Comparison of ENCODE assay signal across 8 cellular contexts in genomic region chr15:75200765-75201608, GRCh38. TPM values are rescaled to one million over a fixed set of nuclear protein-coding genes. Genes with fewer than 3 reads are reported as not detected.
A peak's percentile ranks its signal among the peaks of the same experiment; 100 is the strongest.
DNase-seq lines count a peak whose midpoint lies in the region; ATAC-seq and TF ChIP-seq lines count a peak whose summit lies in the region.

No MANE protein-coding gene starts in this region.

- peak overlapping the region; percentile 76 for H3K9ac ChIP-seq in Karpas-422 (ENCODE audit: low read length)

- POLR2A ChIA-PET in activated CD4-positive, alpha-beta T cell treated with anti-CD3 and anti-CD28 coated beads, Interleukin-2, amount 10 ng/mL, durations not matched to agents 7 days and 5 days (lab: Charles Lee): interaction anchor here (0.6 to 1.2 kb wide), 2 partner anchors 158 to 170 kb away, joined by 3 to 7 read pairs; no protein-coding TSS in a partner anchor
- POLR2A ChIA-PET in naive thymus-derived CD8-positive, alpha-beta T cell (lab: Charles Lee): interaction anchor here (0.5 to 3.9 kb wide), 11 partner anchors 14 to 660 kb away, joined by 3 to 30 read pairs (median 4); partner anchors contain the start of genes ARID3B, MAN2C1, PPCDC and SCAMP5

- no peak for ATAC-seq in naive thymus-derived CD8-positive, alpha-beta T cell
- ATAC-seq in HG02759 (IDR thresholded peaks at IDR 0.05; ENCODE audit: unreplicated experiment) (no peak), HG03571 (IDR thresholded peaks at IDR 0.05; ENCODE audit: unreplicated experiment) (no peak)

- CTCF ChIA-PET in activated CD4-positive, alpha-beta T cell treated with anti-CD3 and anti-CD28 coated beads, Interleukin-2, amount 10 ng/mL, durations not matched to agents 7 days and 5 days (lab: Charles Lee): interaction anchor here (0.6 to 2.5 kb wide), 38 partner anchors 9 to 621 kb away, joined by 3 to 32 read pairs (median 4); partner anchors contain the start of gene PPCDC

- TF ChIP-seq CTCF in endothelial cell (IDR thresholded peaks at IDR 0.05; ENCODE audit: unreplicated experiment): no peak
- TF ChIP-seq CTCF in type B pancreatic cell (conservative IDR thresholded peaks at IDR 0.05): no peak

- no peaks in the 10 kb centered on the region for H3K9me3 ChIP-seq in Karpas-422 (ENCODE audit: low read length)

- H4K20me1 ChIP-seq in Karpas-422 (ENCODE audit: insufficient read depth, low read depth, low read length): peaks cover 32% of the 10 kb centered on the region

- H3K27me3 Mint-ChIP-seq in activated CD4-positive, alpha-beta T cell treated with anti-CD3 and anti-CD28 coated beads, Interleukin-2, amount 10 ng/mL, durations not matched to agents 7 days and 5 days: no peaks in the 10 kb centered on the region
- H3K27me3 Mint-ChIP-seq in endothelial cell (ENCODE audit: unreplicated experiment) (peaks cover 13% of the 10 kb centered on the region), type B pancreatic cell (peaks cover 8% of the 10 kb centered on the region)
- H3K27me3 Mint-ChIP-seq in naive thymus-derived CD8-positive, alpha-beta T cell: no peaks in the 10 kb centered on the region

- H3K36me3 ChIP-seq in Karpas-422 (ENCODE audit: insufficient read depth, low read length): peaks cover 11% of the 10 kb centered on the region; the same call in 1 of the 2 replicates

- no peaks in the 10 kb centered on the region for H3K27me3 ChIP-seq in Karpas-422 (ENCODE audit: low read length)

- peaks cover 67% of the 10 kb centered on the region for H3K4me1 Mint-ChIP-seq in activated CD4-positive, alpha-beta T cell treated with anti-CD3 and anti-CD28 coated beads, Interleukin-2, amount 10 ng/mL, durations not matched to agents 7 days and 5 days
- peaks cover 33% of the 10 kb centered on the region for H3K4me1 Mint-ChIP-seq in endothelial cell (ENCODE audit: unreplicated experiment)
- peaks cover 11 to 58% (median 42%) of the 10 kb centered on the region in 4 donors for H3K4me1 Mint-ChIP-seq in naive thymus-derived CD8-positive, alpha-beta T cell
- H3K4me1 Mint-ChIP-seq in type B pancreatic cell (ENCODE audit: unreplicated experiment): peaks cover 28% of the 10 kb centered on the region

- no peaks in the 10 kb centered on the region for H3K9me2 ChIP-seq in Karpas-422 (replicated peaks; ENCODE audit: insufficient read depth, low read length)

- H2AFZ ChIP-seq in Karpas-422 (ENCODE audit: low read length): peak overlapping the region; percentile 86

- H3K4me3 Mint-ChIP-seq in activated CD4-positive, alpha-beta T cell treated with anti-CD3 and anti-CD28 coated beads, Interleukin-2, amount 10 ng/mL, durations not matched to agents 7 days and 5 days: peak overlapping the region; percentile 87
- H3K4me3 Mint-ChIP-seq in endothelial cell (ENCODE audit: unreplicated experiment) (peak overlapping the region; percentile 97), type B pancreatic cell (peak overlapping the region; percentile 97)
- H3K4me3 Mint-ChIP-seq in naive thymus-derived CD8-positive, alpha-beta T cell: peak overlapping the region; percentile 88 to 97 (median 94)

- H3K4me1 ChIP-seq in Karpas-422 (ENCODE audit: low read length): peaks cover 52% of the 10 kb centered on the region

- no peak overlapping the region for H3K27ac ChIP-seq in Karpas-422 (ENCODE audit: low read length)

- H3K36me3 Mint-ChIP-seq in activated CD4-positive, alpha-beta T cell treated with anti-CD3 and anti-CD28 coated beads, Interleukin-2, amount 10 ng/mL, durations not matched to agents 7 days and 5 days (ENCODE audit: low read depth): peaks cover 8% of the 10 kb centered on the region
- H3K36me3 Mint-ChIP-seq in endothelial cell (ENCODE audit: low read depth, unreplicated experiment): no peaks in the 10 kb centered on the region
- peaks cover 0 to 3% (median 0%) of the 10 kb centered on the region in 3 donors for H3K36me3 Mint-ChIP-seq in naive thymus-derived CD8-positive, alpha-beta T cell
- no peaks in the 10 kb centered on the region for H3K36me3 Mint-ChIP-seq in type B pancreatic cell

- peak; percentile 28 for DNase-seq in EL
- peak; percentile 73 for DNase-seq in Karpas-422
- peak; percentile 50 for DNase-seq in activated CD4-positive, alpha-beta T cell treated with anti-CD3 and anti-CD28 coated beads, Interleukin-2, amount 10 ng/mL, durations not matched to agents 7 days and 5 days
- no peak for DNase-seq in endothelial cell (ENCODE audit: low spot score)
- DNase-seq in naive thymus-derived CD8-positive, alpha-beta T cell: peak in 7 of 10 donors; percentile 25 to 51 (median 30)
- DNase-seq in type B pancreatic cell (ENCODE audit: extremely low spot score, unreplicated experiment): no peak

- peak overlapping the region; percentile 87 for H3K27ac Mint-ChIP-seq in activated CD4-positive, alpha-beta T cell treated with anti-CD3 and anti-CD28 coated beads, Interleukin-2, amount 10 ng/mL, durations not matched to agents 7 days and 5 days
- H3K27ac Mint-ChIP-seq in endothelial cell (ENCODE audit: unreplicated experiment): peak overlapping the region; percentile 82
- peak overlapping the region; percentile 66 to 96 (median 87) for H3K27ac Mint-ChIP-seq in naive thymus-derived CD8-positive, alpha-beta T cell
- H3K27ac Mint-ChIP-seq in type B pancreatic cell: peak overlapping the region; percentile 94

- H3K79me2 ChIP-seq in Karpas-422 (ENCODE audit: low read length): peaks cover 44% of the 10 kb centered on the region

- H3K9me3 Mint-ChIP-seq in activated CD4-positive, alpha-beta T cell treated with anti-CD3 and anti-CD28 coated beads, Interleukin-2, amount 10 ng/mL, durations not matched to agents 7 days and 5 days: no peaks in the 10 kb centered on the region
- H3K9me3 Mint-ChIP-seq in endothelial cell (ENCODE audit: unreplicated experiment) (no peaks in the 10 kb centered on the region), type B pancreatic cell (no peaks in the 10 kb centered on the region)
- H3K9me3 Mint-ChIP-seq in naive thymus-derived CD8-positive, alpha-beta T cell: no peaks in the 10 kb centered on the region

- peak overlapping the region; percentile 84 for H3K4me3 ChIP-seq in Karpas-422 (ENCODE audit: low read length)

- peak overlapping the region; percentile 96 for H3K4me2 ChIP-seq in Karpas-422 (ENCODE audit: low read depth, low read length, poor library complexity, severe bottlenecking)

RNA-seq across cellular contexts. Expression of gene C15orf39, which starts 0.7 kb away (rescaled TPM):
- 11.3 and 17.5 TPM in 2 replicates for total RNA-seq in Karpas-422 (2014; rRNA removed; shearing (Covaris generic); ENCODE audit: low replicate concordance)
- total RNA-seq in activated CD4-positive, alpha-beta T cell treated with anti-CD3 and anti-CD28 coated beads, Interleukin-2, amount 10 ng/mL, durations not matched to agents 7 days and 5 days: 10 to 100 TPM; 47.0 to 48.6 TPM
- total RNA-seq in endothelial cell (ENCODE audit: unreplicated experiment): 132 TPM
- 10 to 100 TPM; 20.7 to 27.6 TPM for total RNA-seq in naive thymus-derived CD8-positive, alpha-beta T cell
- 1 to 10 TPM; 1.0 to 4.5 (median 2.3) TPM for polyA plus RNA-seq in naive thymus-derived CD8-positive, alpha-beta T cell
- 44.5 and 70.3 TPM in 2 replicates for total RNA-seq in type B pancreatic cell (ENCODE audit: low replicate concordance)

RNA-seq across cellular contexts. Expression of gene GOLGA6C, which starts 57.1 kb away (rescaled TPM):
- not detected in 2 replicates for total RNA-seq in Karpas-422 (2014; rRNA removed; shearing (Covaris generic); ENCODE audit: low replicate concordance)
- total RNA-seq in activated CD4-positive, alpha-beta T cell treated with anti-CD3 and anti-CD28 coated beads, Interleukin-2, amount 10 ng/mL, durations not matched to agents 7 days and 5 days: not detected
- not detected for total RNA-seq in endothelial cell (ENCODE audit: unreplicated experiment)
- not detected for total RNA-seq in naive thymus-derived CD8-positive, alpha-beta T cell
- polyA plus RNA-seq in naive thymus-derived CD8-positive, alpha-beta T cell: not detected
- not detected in 2 replicates for total RNA-seq in type B pancreatic cell (ENCODE audit: low replicate concordance)

Comparison
In these comparisons a context has a peak if more than half of its experiments do, and no peak if none do; other contexts are left out.
1. DNase-seq: peak in EL (single experiment), Karpas-422 (single experiment), activated CD4-positive, alpha-beta T cell treated with anti-CD3 and anti-CD28 coated beads, Interleukin-2, amount 10 ng/mL, durations not matched to agents 7 days and 5 days (single experiment) and naive thymus-derived CD8-positive, alpha-beta T cell (7 of 10); none in endothelial cell (single experiment) and type B pancreatic cell (single experiment).
2. Peak in every context shown above with its lines, with median percentiles within 50 percentile points of each other: H3K27ac Mint-ChIP-seq and H3K4me3 Mint-ChIP-seq.